19 cellular contexts compared by ENCODE assay signal in the genomic region with DNA sequence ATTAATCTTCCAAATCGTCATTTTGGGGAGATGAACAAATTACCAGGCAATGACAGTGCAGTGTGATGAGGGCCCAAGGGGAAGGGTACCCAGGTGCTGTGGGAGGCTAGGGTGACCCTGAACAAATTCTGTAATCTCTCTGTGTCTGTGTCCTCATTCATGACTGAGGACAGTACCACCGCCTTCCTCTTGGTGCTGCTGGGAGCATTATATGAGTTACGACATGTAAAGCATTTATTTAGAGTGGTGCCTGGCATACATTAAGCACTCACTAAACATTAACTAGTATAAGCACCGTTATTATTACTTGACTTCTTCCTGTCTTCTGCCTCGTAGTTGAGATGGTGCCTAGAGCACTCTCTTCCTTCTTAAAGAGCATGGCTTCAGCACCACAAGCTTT.
DNase-seq lines count a peak whose midpoint lies in the region; ATAC-seq and TF ChIP-seq lines count a peak whose summit lies in the region.
"Had no signal": no experiment of that assay in that cellular context is flagged by ENCODE, and none has a peak within 500 bp of the region (broad histone marks: within the 10 kb centered on the region; RNA-seq: fewer than 3 reads in every experiment).

No MANE protein-coding gene starts in this region.

- no peak overlapping the region for H3K4me3 ChIP-seq in choroid plexus epithelial cell (ENCODE audit: low read depth, low read length)
- H3K4me3 ChIP-seq: adrenal gland, PC-9, prostate gland, tibial artery had no signal

- TF ChIP-seq CTCF in choroid plexus epithelial cell (conservative IDR thresholded peaks at IDR 0.05; ENCODE audit: low read depth, low read length) (peak; percentile 43), neural crest cell (conservative IDR thresholded peaks at IDR 0.05) (peak; percentile 16)

- H3K36me3 Mint-ChIP-seq in neural crest cell (ENCODE audit: low read depth): peaks cover 3% of the 10 kb centered on the region

- H3K4me1 Mint-ChIP-seq in neural crest cell: peaks cover 39% of the 10 kb centered on the region
- H3K4me1 Mint-ChIP-seq: T-helper 17 cell had no signal

- peak; percentile 60 for DNase-seq in NCI-H510A treated with DMSO at 0.1 percent for 48 hours (lab: John Stamatoyannopoulos, UW)
- DNase-seq in NCI-H510A (lab: John Stamatoyannopoulos, UW): no peak
- DNase-seq in NCI-H1436 treated with DMSO at 0.1 percent for 48 hours (lab: John Stamatoyannopoulos, UW): peak; percentile 41
- no peak for DNase-seq in choroid plexus epithelial cell (ENCODE audit: low read depth)
- no peak for DNase-seq in neural crest cell (ENCODE audit: low read depth, low spot score)
- no peak for DNase-seq in NCI-H1417 treated with DMSO at 0.1 percent for 48 hours (lab: John Stamatoyannopoulos, UW)
- DNase-seq in stimulated activated naive CD4-positive, alpha-beta T cell (lab: John Stamatoyannopoulos, UW): no peak
- DNase-seq: activated CD4-positive, alpha-beta T cell treated with anti-CD3 and anti-CD28 coated beads for 48 hours; activated T-cell treated with anti-CD3 and anti-CD28 coated beads, Interleukin-2, amount 50 U/mL, for 72 hours; dermis blood vessel endothelial cell; midbrain; NCI-H2107; PC-9; stimulated activated CD4-positive, alpha-beta T cell treated with anti-CD3 and anti-CD28 coated beads, Interleukin-1b, Interleukin-23, amount 100 ng/mL, for 48 hours; T-helper 17 cell; tibial artery had no signal

- H3K4me3 Mint-ChIP-seq in neural crest cell: no peak overlapping the region
- H3K4me3 Mint-ChIP-seq: activated T-cell treated with anti-CD3 and anti-CD28 coated beads, Interleukin-2, amount 50 U/mL, for 72 hours; T-helper 17 cell had no signal

- ATAC-seq in HG02981 (IDR thresholded peaks at IDR 0.05; ENCODE audit: unreplicated experiment): no peak
- ATAC-seq: activated T-cell treated with anti-CD3 and anti-CD28 coated beads, Interleukin-2, amount 50 U/mL, for 72 hours; T-helper 17 cell had no signal

- peaks cover 11% of the 10 kb centered on the region for H3K27me3 Mint-ChIP-seq in neural crest cell (ENCODE audit: low read depth)

- peaks cover 9% of the 10 kb centered on the region for H3K9me3 Mint-ChIP-seq in neural crest cell

- H3K27ac Mint-ChIP-seq in neural crest cell (ENCODE audit: unreplicated experiment): no peak overlapping the region
- H3K27ac Mint-ChIP-seq: activated T-cell treated with anti-CD3 and anti-CD28 coated beads, Interleukin-2, amount 50 U/mL, for 72 hours; T-helper 17 cell had no signal

Comparison
In these comparisons a context has a peak if more than half of its experiments do, and no peak if none do; other contexts are left out.
1. DNase-seq: peak in NCI-H510A treated with DMSO at 0.1 percent for 48 hours (single experiment) and NCI-H1436 treated with DMSO at 0.1 percent for 48 hours (single experiment); none in NCI-H510A (single experiment), choroid plexus epithelial cell (single experiment), neural crest cell (single experiment), NCI-H1417 treated with DMSO at 0.1 percent for 48 hours (single experiment) and stimulated activated naive CD4-positive, alpha-beta T cell (0 of 6).